In the genomic region with DNA sequence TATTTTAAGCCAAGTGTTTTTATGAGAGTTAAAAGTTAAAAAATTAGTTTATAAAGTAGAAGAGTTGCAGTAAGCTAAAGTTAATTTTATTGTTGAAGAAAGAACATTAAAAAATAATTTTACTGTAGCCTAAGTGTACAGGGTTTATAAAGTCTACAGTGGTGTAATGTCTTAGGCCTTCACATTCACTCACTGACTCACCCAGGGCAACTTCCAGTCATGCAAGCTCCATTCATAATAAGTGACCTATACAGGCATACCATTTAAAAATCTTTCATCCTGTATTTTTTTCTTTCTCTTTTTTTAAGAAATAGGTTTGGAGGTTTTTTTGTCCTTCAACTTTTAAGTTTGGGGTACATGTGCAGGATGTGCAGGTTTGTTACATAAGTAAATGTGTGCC, we compare ENCODE assay signal across 18 cellular contexts.
"Had no signal": no experiment of that assay in that cellular context is flagged by ENCODE, and none has a peak within 500 bp of the region (broad histone marks: within the 10 kb centered on the region; RNA-seq: fewer than 3 reads in every experiment).

No MANE protein-coding gene starts in this region.

- H3K9me3 ChIP-seq: colonic mucosa, neutrophil, uterus had no signal

- DNase-seq: colonic mucosa; dermis blood vessel endothelial cell; gastrocnemius medialis; immature natural killer cell; kidney; mammary epithelial cell; naive thymus-derived CD4-positive, alpha-beta T cell; psoas muscle; stimulated activated CD4-positive, alpha-beta T cell treated with anti-CD3 and anti-CD28 coated beads, Interleukin-12 subunit alpha, Interleukin-12 subunit beta, amount 100 ng/mL, for 4 hours; stimulated activated naive CD4-positive, alpha-beta T cell; tibial artery; upper lobe of left lung; uterus had no signal

- H3K27ac ChIP-seq: colonic mucosa, gastrocnemius medialis, neutrophil, psoas muscle, skin epidermis, suprapubic skin, tibial artery, upper lobe of left lung, uterus had no signal

- H3K4me1 ChIP-seq: colonic mucosa, gastrocnemius medialis, psoas muscle, suprapubic skin, tibial artery, upper lobe of left lung, uterus had no signal

- H3K36me3 ChIP-seq: colonic mucosa, gastrocnemius medialis, neutrophil, suprapubic skin, tibial artery, upper lobe of left lung, uterus had no signal

- H3K27me3 ChIP-seq: colonic mucosa, gastrocnemius medialis, neutrophil, suprapubic skin, tibial artery, upper lobe of left lung, uterus had no signal

- ATAC-seq: gastrocnemius medialis; left lobe of liver; naive thymus-derived CD4-positive, alpha-beta T cell; psoas muscle; sciatic nerve had no signal

- H3K4me3 ChIP-seq: colonic mucosa, gastrocnemius medialis, psoas muscle, skin epidermis, suprapubic skin, tibial artery, upper lobe of left lung, uterus had no signal
